7 cellular contexts compared by ENCODE assay signal in genomic region chr10:38390725-38391124, GRCh38.
DNase-seq lines count a peak whose midpoint lies in the region; ATAC-seq and TF ChIP-seq lines count a peak whose summit lies in the region.
"Not testable (repeated sequence)": the region's sequence is repeated elsewhere in the genome, so short reads cannot be mapped to it uniquely, and the experiment has no call there.

No MANE protein-coding gene starts in this region.

- ATAC-seq in naive B cell (ENCODE audit: low read depth in 2 of 2), result not testable (repeated sequence)

- not testable (repeated sequence) for H3K9ac ChIP-seq in H9 (ENCODE audit: extremely low read depth, insufficient read length, low read length); Loucy (ENCODE audit: low read depth, low read length, poor library complexity, severe bottlenecking)

- not testable (repeated sequence) for H3K18ac ChIP-seq in H9 (ENCODE audit: insufficient read length, low read depth, low read length)

- not testable (repeated sequence) for H2BK12ac ChIP-seq in H9 (ENCODE audit: insufficient read length, low read depth, low read length)

- H4K20me1 ChIP-seq in H9 (ENCODE audit: control insufficient read depth, insufficient read depth, insufficient read length); Loucy (ENCODE audit: insufficient read depth, low read length, poor library complexity, severe bottlenecking): not testable (repeated sequence)

- not testable (repeated sequence) for H4K5ac ChIP-seq in H9 (ENCODE audit: insufficient read length, low read depth, low read length)

- not testable (repeated sequence) for H3K27ac Mint-ChIP-seq in H9
- peak overlapping the region in 3 of 6 donors; percentile 43 to 76 (median 58) for H3K27ac Mint-ChIP-seq in naive B cell

- not testable (repeated sequence) for H3K9me2 ChIP-seq in Loucy (replicated peaks; ENCODE audit: low read depth, low read length)

- not testable (repeated sequence) for H3K36me3 ChIP-seq in Loucy (ENCODE audit: insufficient read depth, low read length)

- not testable (repeated sequence) for H3K23ac ChIP-seq in H9 (ENCODE audit: insufficient read length, low read depth, low read length)

- H3K79me2 ChIP-seq in H9 (ENCODE audit: insufficient read depth, low read length); Loucy (ENCODE audit: insufficient read depth, low read length): not testable (repeated sequence)

- not testable (repeated sequence) for H2BK20ac ChIP-seq in H9 (ENCODE audit: low read depth, low read length, poor library complexity, severe bottlenecking)

- not testable (repeated sequence) for H3K27me3 Mint-ChIP-seq in H9 (ENCODE audit: low read depth); naive B cell

- peaks cover 11 to 29% of the 10 kb centered on the region in 2 experiments; a peak in 4 of 5 replicates for H3K9me3 Mint-ChIP-seq in H9
- H3K9me3 Mint-ChIP-seq in naive B cell, result not testable (repeated sequence)

- not testable (repeated sequence) for H3K4ac ChIP-seq in H9 (ENCODE audit: low read depth, low read length)

- not testable (repeated sequence) for H4K8ac ChIP-seq in H9 (replicated peaks; ENCODE audit: insufficient read length, low read depth, low read length)

- not testable (repeated sequence) for H3K23me2 ChIP-seq in H9 (ENCODE audit: insufficient read length, low read depth, low read length, poor library complexity, severe bottlenecking)

- H3K27me3 ChIP-seq in H9 (ENCODE audit: insufficient read depth, low read length); Loucy (ENCODE audit: insufficient read depth, low read length, poor library complexity, severe bottlenecking): not testable (repeated sequence)

- DNase-seq in ELR (ENCODE audit: low read depth), result peak; percentile 23
- DNase-seq in H9; fibroblast of mammary gland (ENCODE audit: low read depth): not testable (repeated sequence)
- peak; percentile 9 for DNase-seq in SK-N-DZ (ENCODE audit: low spot score)
- DNase-seq in activated naive CD8-positive, alpha-beta T cell treated with anti-CD3 and anti-CD28 coated beads, Interleukin-2, amount 50 U/mL, for 16 hours (ENCODE audit: low read depth, low spot score), result peak; percentile 1
- peak; percentile 31 for DNase-seq in naive B cell

- H3K4me3 ChIP-seq in Loucy (ENCODE audit: low read length, poor library complexity, severe bottlenecking); fibroblast of mammary gland (ENCODE audit: control insufficient read depth, low read depth, low read length): not testable (repeated sequence)

- not testable (repeated sequence) for H2AK5ac ChIP-seq in H9 (ENCODE audit: insufficient read length, low read length)

- not testable (repeated sequence) for H3T11ph ChIP-seq in H9 (ENCODE audit: low read length)

- H2BK120ac ChIP-seq in H9 (ENCODE audit: low read depth, low read length, poor library complexity, severe bottlenecking), result not testable (repeated sequence)

- WGBS in H9 (ENCODE audit: extremely low coverage, insufficient read length, low lambda C conversion rate), result no CpG with 5 or more reads among the region's 3 CpGs

- TF ChIP-seq CTCF in H9 (conservative IDR thresholded peaks at IDR 0.05) (peak; percentile 30; the same call in 2 of the 3 replicates), Loucy (conservative IDR thresholded peaks at IDR 0.05; ENCODE audit: low read length) (peak; percentile 31), fibroblast of mammary gland (conservative IDR thresholded peaks at IDR 0.05; ENCODE audit: control insufficient read depth, insufficient read depth, low read depth, low read length) (peak; percentile 29)

- H2BK15ac ChIP-seq in H9 (ENCODE audit: low read depth, low read length), result not testable (repeated sequence)

- not testable (repeated sequence) for H3K36me3 Mint-ChIP-seq in H9 (ENCODE audit: insufficient read depth in 1 of 3, low read depth in 3 of 3); naive B cell

- H3K27ac ChIP-seq in H9 (ENCODE audit: insufficient read length, low read depth, low read length), result not testable (repeated sequence)

- H3K4me2 ChIP-seq in H9 (ENCODE audit: insufficient read depth, insufficient read length, low read length); Loucy (ENCODE audit: low read depth, low read length, poor library complexity, severe bottlenecking): not testable (repeated sequence)

- H3K14ac ChIP-seq in H9 (ENCODE audit: insufficient read depth, low read length), result not testable (repeated sequence)

- not testable (repeated sequence) for H3K4me3 Mint-ChIP-seq in H9
- H3K4me3 Mint-ChIP-seq in naive B cell, result peak overlapping the region in 3 of 8 donors; percentile 21 to 56 (median 53)

- H2AFZ ChIP-seq in H9 (ENCODE audit: low read length); Loucy (ENCODE audit: low read length): not testable (repeated sequence)

- not testable (repeated sequence) for H3K56ac ChIP-seq in H9 (ENCODE audit: insufficient read length, low read depth, low read length)

- not testable (repeated sequence) for H3K79me1 ChIP-seq in H9 (ENCODE audit: insufficient read depth, low read depth, low read length, poor library complexity, severe bottlenecking)

- not testable (repeated sequence) for H4K91ac ChIP-seq in H9 (ENCODE audit: insufficient read length, low read depth, low read length)

- not testable (repeated sequence) for H3K4me1 ChIP-seq in H9 (ENCODE audit: insufficient read depth, low read length); Loucy (ENCODE audit: insufficient read depth, low read length, poor library complexity, severe bottlenecking)

- not testable (repeated sequence) for H3F3A ChIP-seq in Loucy (ENCODE audit: low read depth)

- not testable (repeated sequence) for H3K4me1 Mint-ChIP-seq in H9, naive B cell

- H2BK5ac ChIP-seq in H9 (ENCODE audit: insufficient read length, low read length), result not testable (repeated sequence)

- H3K9me3 ChIP-seq in H9 (ENCODE audit: control insufficient read depth, low read depth, low read length); Loucy (ENCODE audit: insufficient read depth, low read depth, low read length): not testable (repeated sequence)
